Comparison of ENCODE assay signal across 34 cellular contexts in the genomic region with DNA sequence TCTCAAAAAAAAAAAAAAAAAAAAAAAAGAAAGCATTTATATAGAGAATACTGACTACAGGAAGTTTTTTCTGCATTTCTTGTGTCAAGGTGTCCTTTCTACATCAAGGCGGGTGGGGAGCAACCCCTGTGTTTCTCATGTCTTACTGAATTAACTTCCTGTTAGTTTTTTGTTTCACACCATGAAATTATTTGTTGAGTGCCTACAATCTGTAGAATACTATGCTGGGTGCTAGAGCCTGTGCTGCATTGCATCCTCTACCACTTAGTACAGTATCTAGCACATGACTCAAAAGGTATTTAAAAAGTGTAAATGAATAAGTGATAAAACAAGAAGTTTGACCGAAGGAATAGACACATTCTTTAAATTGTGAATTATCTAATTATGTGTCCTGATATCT.
"Had no signal": no experiment of that assay in that cellular context is flagged by ENCODE, and none has a peak within 500 bp of the region (broad histone marks: within the 10 kb centered on the region; RNA-seq: fewer than 3 reads in every experiment).

No MANE protein-coding gene starts in this region.

- DNase-seq: Kasumi-1, MG63, NCI-H1048, NCI-H1092 treated with DMSO at 0.1 percent for 48 hours, NCI-H1105 treated with DMSO at 0.1 percent for 48 hours, NCI-H1417, NCI-H1436, NCI-H146, NCI-H1694, NCI-H187, NCI-H1930, NCI-H2029 treated with DMSO at 0.1 percent for 48 hours, NCI-H2081 treated with DMSO at 0.1 percent for 48 hours, NCI-H2107, NCI-H2171, NCI-H226, NCI-H446 treated with DMSO at 0.1 percent for 48 hours, NCI-H510A, NCI-H524, NCI-H526, NCI-H748 treated with DMSO at 0.1 percent for 48 hours, NCI-H82, PC-9, SHP77, SIG-M5, SK-N-SH, SW 1271, T-helper 1 cell had no signal

- ATAC-seq: Panc1, Right ventricle myocardium inferior had no signal

- H3K27ac ChIP-seq: KMS-11, PC-9, RWPE1, SJSA1 had no signal

- H3K4me1 ChIP-seq: SJSA1 had no signal

- H2AFZ ChIP-seq: PC-9 had no signal

- H3K27me3 ChIP-seq: MG63, SJSA1 had no signal

- H3K9me2 ChIP-seq: SK-N-SH had no signal

- H3K4me3 ChIP-seq: MG63, PC-9, SJSA1 had no signal

- H3K9me3 ChIP-seq: MG63, SJSA1, SK-N-SH had no signal

- H3K9ac ChIP-seq: KMS-11, SK-N-SH had no signal

- FAIRE-seq: RCC 7860 had no signal

- H3K36me3 ChIP-seq: MG63, SJSA1 had no signal

- H3K4me2 ChIP-seq: KMS-11, PC-9, SK-N-SH had no signal
